In genomic region chr20:57589728-57590484, GRCh38 we compare ENCODE assay signal across 16 cellular contexts. TPM values are rescaled to one million over a fixed set of nuclear protein-coding genes. Genes with fewer than 3 reads are reported as not detected.
"Had no signal": no experiment of that assay in that cellular context is flagged by ENCODE, and none has a peak within 500 bp of the region (broad histone marks: within the 10 kb centered on the region; RNA-seq: fewer than 3 reads in every experiment).

No MANE protein-coding gene starts in this region.

- H3K4me3 ChIP-seq: pancreas, testis had no signal

- H3K36me3 ChIP-seq: pancreas had no signal

- H3K4me1 ChIP-seq: pancreas, testis had no signal

- FAIRE-seq: pancreas had no signal

- H3K27ac ChIP-seq: pancreas, testis had no signal

- H3K9me3 ChIP-seq: pancreas, testis had no signal

- DNase-seq: activated B cell treated with CpG ODN at 0.5 μM for 24 hours; activated CD4-positive, alpha-beta T cell treated with anti-CD3 and anti-CD28 coated beads, Interleukin-2, amount 50 U/mL, for 1 hour; activated effector memory CD4-positive, alpha-beta T cell treated with Interleukin-2 at 50 U/mL for 16 hours; activated T-cell treated with anti-CD3 and anti-CD28 coated beads, Interleukin-2, amount 50 U/mL, for 24 hours; amniotic stem cell; erythroblast; hypothalamus; mammary epithelial cell; pancreas; stimulated activated CD4-positive, alpha-beta T cell treated with anti-CD3 and anti-CD28 coated beads, Interleukin-1b, Interleukin-23, amount 100 ng/mL, for 48 hours; stimulated activated naive CD4-positive, alpha-beta T cell treated with Interleukin-2 at 50 U/mL for 16 hours; T-helper 17 cell; testis had no signal

- H3K27me3 ChIP-seq: pancreas, testis had no signal

RNA-seq across cellular contexts. Expression of gene PCK1, which starts 29.0 kb away (rescaled TPM):
- total RNA-seq: activated B cell treated with CpG ODN at 0.5 μM for 24 hours; activated naive CD4-positive, alpha-beta T cell treated with anti-CD3 and anti-CD28 coated beads, Interleukin-2, amount 50 U/mL, for 72 hours; glomerular endothelial cell; mammary epithelial cell; T-helper 17 cell had no signal
- polyA plus RNA-seq: mammary epithelial cell had no signal

RNA-seq across cellular contexts. Expression of gene ZBP1, which starts 30.3 kb away (rescaled TPM):
- total RNA-seq: glomerular endothelial cell, mammary epithelial cell had no signal
- polyA plus RNA-seq: mammary epithelial cell, neural cell had no signal
